ENCODE assay signal across 21 cellular contexts in genomic region chr19:2280633-2281264, GRCh38. TPM values are rescaled to one million over a fixed set of nuclear protein-coding genes. Genes with fewer than 3 reads are reported as not detected.
"Had no signal": no experiment of that assay in that cellular context is flagged by ENCODE, and none has a peak within 500 bp of the region (broad histone marks: within the 10 kb centered on the region; RNA-seq: fewer than 3 reads in every experiment).

No MANE protein-coding gene starts in this region.

- H3K36me3 Mint-ChIP-seq: neural progenitor cell had no signal

- H3K27ac Mint-ChIP-seq: neural progenitor cell had no signal

- H2AFZ ChIP-seq: neural progenitor cell, parathyroid adenoma had no signal

- H3K4me3 Mint-ChIP-seq: neural progenitor cell had no signal

- H3K9me3 ChIP-seq: left lung, sigmoid colon, upper lobe of right lung had no signal

- H3K79me2 ChIP-seq: parathyroid adenoma had no signal

- H3K4me1 ChIP-seq: parathyroid adenoma had no signal

- DNase-seq: activated CD4-positive, alpha-beta T cell treated with anti-CD3 and anti-CD28 coated beads for 1 hour; activated CD8-positive, alpha-beta memory T cell treated with anti-CD3 and anti-CD28 coated beads for 24 hours; activated CD8-positive, alpha-beta memory T cell treated with anti-CD3 and anti-CD28 coated beads, Interleukin-2, amount 50 U/mL, for 48 hours; activated effector memory CD4-positive, alpha-beta T cell treated with anti-CD3 and anti-CD28 coated beads, Interleukin-2, amount 50 U/mL, for 16 hours; activated naive CD4-positive, alpha-beta T cell treated with anti-CD3 and anti-CD28 coated beads, Interleukin-2, amount 50 U/mL, for 16 hours; activated T-cell treated with anti-CD3 and anti-CD28 coated beads, Interleukin-2, amount 50 U/mL, for 48 hours; aorta; cortex of kidney; effector CD4-positive, alpha-beta T cell; hypothalamus; left lung; mammary epithelial cell; sigmoid colon; stimulated activated CD4-positive, alpha-beta T cell treated with anti-CD3 and anti-CD28 coated beads, Interleukin-4, amount 100 ng/mL, for 24 hours; upper lobe of right lung; WERI-Rb-1 had no signal

- ATAC-seq: stimulated activated effector memory CD8-positive, alpha-beta T cell treated with anti-CD3 and anti-CD28 coated beads, Interleukin-12 subunit alpha, Interleukin-12 subunit beta, amount 100 ng/mL, for 72 hours had no signal

- H3K36me3 ChIP-seq: neural progenitor cell, upper lobe of right lung, WERI-Rb-1 had no signal

- H3K27me3 ChIP-seq: upper lobe of right lung had no signal

- H3K27ac ChIP-seq: neural progenitor cell, parathyroid adenoma, WERI-Rb-1 had no signal

- FAIRE-seq: frontal cortex had no signal

- H3K4me3 ChIP-seq: neural progenitor cell had no signal

- H3K9me3 Mint-ChIP-seq: neural progenitor cell; stimulated activated effector memory CD8-positive, alpha-beta T cell treated with anti-CD3 and anti-CD28 coated beads, Interleukin-12 subunit alpha, Interleukin-12 subunit beta, amount 100 ng/mL, for 72 hours had no signal

- H3K9ac ChIP-seq: neural progenitor cell, parathyroid adenoma had no signal

RNA-seq across cellular contexts. Expression of gene PEAK3, which starts 1.2 kb away (rescaled TPM):
- total RNA-seq: kidney epithelial cell, mammary epithelial cell had no signal
- polyA plus RNA-seq: mammary epithelial cell had no signal

RNA-seq across cellular contexts. Expression of gene JSRP1, which starts 24.5 kb away (rescaled TPM):
- polyA plus RNA-seq: mammary epithelial cell had no signal

RNA-seq across cellular contexts. Expression of gene LINGO3, which starts 27.2 kb away (rescaled TPM):
- total RNA-seq: aorta, kidney epithelial cell, mammary epithelial cell, upper lobe of right lung had no signal
- polyA plus RNA-seq: mammary epithelial cell had no signal

RNA-seq across cellular contexts. Expression of gene AMH, which starts 31.6 kb away (rescaled TPM):
- total RNA-seq: kidney epithelial cell had no signal
